ENCODE assay signal across 14 cellular contexts in genomic region chr1:16183157-16183556, GRCh38. TPM values are rescaled to one million over a fixed set of nuclear protein-coding genes. Genes with fewer than 3 reads are reported as not detected.
DNase-seq lines count a peak whose midpoint lies in the region; TF ChIP-seq lines count a peak whose summit lies in the region.
"Had no signal": no experiment of that assay in that cellular context is flagged by ENCODE, and none has a peak within 500 bp of the region (broad histone marks: within the 10 kb centered on the region; RNA-seq: fewer than 3 reads in every experiment).

No MANE protein-coding gene starts in this region.

- H3K36me3 ChIP-seq in neuronal stem cell (replicated peaks in 1 of 2; ENCODE audit: control insufficient read depth in 2 of 2, insufficient read depth in 2 of 2, low read length in 2 of 2) = no peaks in the 10 kb centered on the region
- H3K36me3 ChIP-seq: BLaER1 treated with 17β-estradiol and CSF1 and Interleukin-3, amounts not matched to agents 10 nM and 100 nM had no signal

- POLR2A ChIA-PET in GM10248 (lab: Yijun Ruan, JAX) = no interaction called here

- H3K9ac ChIP-seq in neuronal stem cell (ENCODE audit: low read depth, low read length, poor library complexity) = no peak overlapping the region
- H3K9ac ChIP-seq: BLaER1 treated with 17β-estradiol and CSF1 and Interleukin-3, amounts not matched to agents 10 nM and 100 nM had no signal

- CTCF ChIA-PET in GM10248 (lab: Yijun Ruan, JAX) = interaction anchor here (17.0 kb wide), 1 partner anchor 102 kb away, joined by 328 read pairs; no protein-coding TSS in a partner anchor

- no peak overlapping the region for H2AK5ac ChIP-seq in neuronal stem cell (ENCODE audit: low read depth, low read length)

- H2AFZ ChIP-seq in neuronal stem cell (ENCODE audit: low read length) = no peak overlapping the region

- no CpG with 5 or more reads among the region's 13 CpGs for WGBS in neuronal stem cell (ENCODE audit: extremely low coverage in 2 of 2, insufficient read length in 2 of 2, insufficient replicate concordance in 1 of 2), 2 donors

- intact Hi-C loops in posterior vena cava (cut with DNase I) = loop anchor here in 1 of 2 donors (5.0 kb wide), 1 partner anchor 36 kb away; no protein-coding TSS in a partner anchor

- no peak overlapping the region for H2BK120ac ChIP-seq in neuronal stem cell (ENCODE audit: low read depth, low read length)

- no peak overlapping the region for H3K14ac ChIP-seq in neuronal stem cell (ENCODE audit: low read length)

- no peak overlapping the region for H3K4ac ChIP-seq in neuronal stem cell (ENCODE audit: low read length)

- H2BK5ac ChIP-seq in neuronal stem cell (ENCODE audit: low read length) = no peak overlapping the region

- H2BK12ac ChIP-seq in neuronal stem cell (ENCODE audit: low read length) = no peak overlapping the region

- peak overlapping the region; percentile 22 for H2BK15ac ChIP-seq in neuronal stem cell (ENCODE audit: low read length)

- H3K4me1 ChIP-seq in neuronal stem cell (ENCODE audit: control insufficient read depth in 2 of 2, insufficient read depth in 1 of 2, low read depth in 1 of 2, low read length in 2 of 2) = peaks cover 7 to 8% of the 10 kb centered on the region in 2 donors

- DNase-seq in AG09309 (ENCODE audit: low read depth) = peak; percentile 96
- peak; percentile 53 for DNase-seq in NB4 (ENCODE audit: low read depth)
- peak; percentile 96 for DNase-seq in epithelial cell of prostate (ENCODE audit: low read depth, low spot score)
- no peak for DNase-seq in neuronal stem cell (ENCODE audit: low spot score)
- DNase-seq in posterior vena cava (ENCODE audit: low spot score) = no peak
- no peak for DNase-seq in NCI-H1694 (lab: John Stamatoyannopoulos, UW)
- DNase-seq in GM10248 (ENCODE audit: extremely low spot score) = no peak
- DNase-seq in nucleus accumbens (lab: John Stamatoyannopoulos, UW) = no peak
- DNase-seq: activated T-cell treated with anti-CD3 and anti-CD28 coated beads, Interleukin-2, amount 50 U/mL, for 24 hours; effector memory CD4-positive, alpha-beta T cell; mucosa of descending colon; stimulated activated CD4-positive, alpha-beta T cell treated with anti-CD3 and anti-CD28 coated beads, Interleukin-1b, Interleukin-23, amount 100 ng/mL, for 48 hours had no signal

- H3K18ac ChIP-seq in neuronal stem cell (ENCODE audit: low read length) = peak overlapping the region; percentile 28

- H3K27ac ChIP-seq in epithelial cell of prostate = peak overlapping the region; percentile 95
- no peak overlapping the region for H3K27ac ChIP-seq in neuronal stem cell (replicated peaks; ENCODE audit: low read length)
- H3K27ac ChIP-seq: BLaER1 treated with 17β-estradiol and CSF1 and Interleukin-3, amounts not matched to agents 10 nM and 100 nM had no signal

- no peak for TF ChIP-seq POLR2A in NB4 (IDR thresholded peaks at IDR 0.05; ENCODE audit: extremely low read depth, insufficient read length)

- TF ChIP-seq CTCF in AG09309 (IDR thresholded peaks at IDR 0.05; ENCODE audit: control insufficient read depth, insufficient read depth, low read depth, low read length, missing control alignments) (no peak), NB4 (IDR thresholded peaks at IDR 0.05; ENCODE audit: low read depth, low read length) (no peak), GM10248 (IDR thresholded peaks at IDR 0.05; ENCODE audit: control extremely low read depth, extremely low read depth, low read depth, missing control alignments) (no peak)

- H3K4me2 ChIP-seq in neuronal stem cell (ENCODE audit: insufficient read depth, low read length, poor library complexity, severe bottlenecking) = no peak overlapping the region
- H3K4me2 ChIP-seq: BLaER1 treated with 17β-estradiol and CSF1 and Interleukin-3, amounts not matched to agents 10 nM and 100 nM had no signal

- H3K23ac ChIP-seq in neuronal stem cell (ENCODE audit: low read depth, low read length, poor library complexity) = no peak overlapping the region

- H4K91ac ChIP-seq in neuronal stem cell (ENCODE audit: low read depth, low read length, poor library complexity) = no peak overlapping the region

- no peaks in the 10 kb centered on the region for H3K79me1 ChIP-seq in neuronal stem cell (ENCODE audit: low read depth, low read length)

- no peak overlapping the region for H4K8ac ChIP-seq in neuronal stem cell (ENCODE audit: low read depth, low read length)

- H3K4me3 ChIP-seq in AG09309 (ENCODE audit: control insufficient read depth, low read depth, low read length) (no peak overlapping the region), NB4 (ENCODE audit: low read depth, low read length) (no peak overlapping the region), neuronal stem cell (ENCODE audit: low read length in 2 of 2) (no peak overlapping the region)
- H3K4me3 ChIP-seq: BLaER1 treated with 17β-estradiol and CSF1 and Interleukin-3, amounts not matched to agents 10 nM and 100 nM; mucosa of descending colon had no signal

- H3K27me3 ChIP-seq in neuronal stem cell (ENCODE audit: control insufficient read depth in 3 of 3, insufficient read depth in 3 of 3, low read depth in 1 of 3, low read length in 3 of 3) = no peaks in the 10 kb centered on the region
- H3K27me3 ChIP-seq: BLaER1 treated with 17β-estradiol and CSF1 and Interleukin-3, amounts not matched to agents 10 nM and 100 nM had no signal

- no peaks in the 10 kb centered on the region for H3K9me3 ChIP-seq in neuronal stem cell (replicated peaks in 1 of 2; ENCODE audit: control insufficient read depth in 2 of 2, insufficient read depth in 1 of 2, low read depth in 1 of 2, low read length in 2 of 2)
- H3K9me3 ChIP-seq: BLaER1 treated with 17β-estradiol and CSF1 and Interleukin-3, amounts not matched to agents 10 nM and 100 nM; mucosa of descending colon had no signal

RNA-seq across cellular contexts. Expression of gene EPHA2, which starts 27.3 kb away (rescaled TPM):
- polyA plus RNA-seq in neuronal stem cell (2013, experiment 1 of 2) = 74.6 TPM
- polyA plus RNA-seq in neuronal stem cell (2013, experiment 2 of 2) = 73.7 TPM
- total RNA-seq in posterior vena cava = 10 to 100 TPM in 1 of 2 donors, 1 to 10 TPM in 1; 7.8 to 15.4 TPM
- total RNA-seq: T-helper 2 cell treated with Interferon-gamma antibody and Interleukin-4, amounts not matched to agents 100 ng/mL and 5 ng/mL, for 36 hours had no signal

RNA-seq across cellular contexts. Expression of gene ARHGEF19, which starts 29.3 kb away (rescaled TPM):
- polyA plus RNA-seq in neuronal stem cell (2013, experiment 1 of 2) = 14.7 TPM
- 14.8 TPM for polyA plus RNA-seq in neuronal stem cell (2013, experiment 2 of 2)
- 1 to 10 TPM; 4.7 to 5.5 TPM for total RNA-seq in posterior vena cava

RNA-seq across cellular contexts. Expression of gene CPLANE2, which starts 53.8 kb away (rescaled TPM):
- 4.3 TPM for polyA plus RNA-seq in neuronal stem cell (2013, experiment 1 of 2)
- polyA plus RNA-seq in neuronal stem cell (2013, experiment 2 of 2) = 5.2 TPM
- 1 to 10 TPM; 4.1 to 5.2 TPM for total RNA-seq in posterior vena cava

Comparison
In these comparisons a context has a peak if more than half of its experiments do, and no peak if none do; other contexts are left out.
1. DNase-seq: peak in AG09309 (single experiment), NB4 (single experiment) and epithelial cell of prostate (single experiment); none in neuronal stem cell (single experiment), posterior vena cava (single experiment), NCI-H1694 (single experiment), GM10248 (single experiment) and nucleus accumbens (0 of 56).